1 cellular context compared by ENCODE assay signal in the genomic region with DNA sequence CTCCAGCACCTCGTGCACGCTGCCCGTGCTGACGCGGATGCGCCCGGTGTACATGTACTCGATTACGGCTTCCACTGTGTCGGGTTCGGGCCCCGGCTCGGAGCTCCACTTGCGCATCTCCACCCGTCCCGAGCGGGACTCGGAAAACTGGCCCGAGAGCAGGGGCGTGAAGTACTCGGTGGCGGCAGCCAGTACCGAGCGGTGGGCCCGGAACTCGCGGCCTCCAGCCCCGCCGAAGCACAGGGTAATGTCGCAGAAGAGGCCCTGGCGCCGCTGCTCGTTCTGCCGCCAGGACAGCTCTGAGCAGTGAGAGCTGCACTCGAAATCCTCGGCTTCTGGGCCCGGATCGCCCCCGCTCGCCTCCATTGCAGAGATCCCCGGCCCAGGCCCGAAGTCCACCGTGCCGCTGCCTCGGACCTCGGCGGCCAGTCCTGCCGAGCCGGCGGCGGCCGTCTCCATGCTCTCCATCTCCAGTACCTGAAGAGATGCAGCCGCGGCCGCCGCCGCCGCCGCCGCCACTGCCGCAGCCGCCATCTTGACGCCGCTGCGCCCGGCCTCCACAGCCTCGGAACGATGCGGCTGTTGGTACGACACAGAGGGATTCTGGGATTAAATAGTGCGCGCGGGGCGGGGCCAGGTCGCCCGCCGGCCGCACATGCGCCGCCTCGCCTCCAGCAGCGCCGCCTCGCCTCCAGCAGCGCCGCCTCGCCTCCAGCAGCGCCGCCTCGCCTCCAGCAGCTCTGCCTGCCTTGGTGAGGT.
A peak's percentile ranks its signal among the peaks of the same experiment; 100 is the strongest.
TF ChIP-seq lines count a peak whose summit lies in the region.

A gene with protein sequence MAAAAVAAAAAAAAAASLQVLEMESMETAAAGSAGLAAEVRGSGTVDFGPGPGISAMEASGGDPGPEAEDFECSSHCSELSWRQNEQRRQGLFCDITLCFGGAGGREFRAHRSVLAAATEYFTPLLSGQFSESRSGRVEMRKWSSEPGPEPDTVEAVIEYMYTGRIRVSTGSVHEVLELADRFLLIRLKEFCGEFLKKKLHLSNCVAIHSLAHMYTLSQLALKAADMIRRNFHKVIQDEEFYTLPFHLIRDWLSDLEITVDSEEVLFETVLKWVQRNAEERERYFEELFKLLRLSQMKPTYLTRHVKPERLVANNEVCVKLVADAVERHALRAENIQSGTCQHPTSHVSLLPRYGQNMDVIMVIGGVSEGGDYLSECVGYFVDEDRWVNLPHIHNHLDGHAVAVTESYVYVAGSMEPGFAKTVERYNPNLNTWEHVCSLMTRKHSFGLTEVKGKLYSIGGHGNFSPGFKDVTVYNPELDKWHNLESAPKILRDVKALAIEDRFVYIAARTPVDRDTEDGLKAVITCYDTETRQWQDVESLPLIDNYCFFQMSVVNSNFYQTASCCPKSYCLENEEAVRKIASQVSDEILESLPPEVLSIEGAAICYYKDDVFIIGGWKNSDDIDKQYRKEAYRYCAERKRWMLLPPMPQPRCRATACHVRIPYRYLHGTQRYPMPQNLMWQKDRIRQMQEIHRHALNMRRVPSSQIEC (minus strand): TSS at position 587 of the 759 bp plus-strand sequence. CDS start 53 bp downstream, at position 534.

TF ChIP-seq in HepG2, 621 proteins besides CTCF, POLR2A, EP300 and RAD21 (continued from another document):
- no peak for TF ChIP-seq FOXA1 (IDR thresholded peaks at IDR 0.05)
- no peak for TF ChIP-seq FOXA1 (CRISPR knock-in tag; IDR thresholded peaks at IDR 0.05)
- no peak for TF ChIP-seq SOX6 (IDR thresholded peaks at IDR 0.05)
- TF ChIP-seq SOX6 (CRISPR knock-in tag; IDR thresholded peaks at IDR 0.05) = peak; percentile 53
- peak; percentile 86; the same call in 1 of the 2 replicates for TF ChIP-seq ZNF138 (CRISPR knock-in tag; IDR thresholded peaks at IDR 0.05; ENCODE audit: low read depth)
- peak; percentile 83; the same call in 1 of the 2 replicates for TF ChIP-seq ZNF124 (CRISPR knock-in tag; IDR thresholded peaks at IDR 0.05)
- peak; percentile 60; the same call in 1 of the 2 replicates for TF ChIP-seq ZNF432 (CRISPR knock-in tag; IDR thresholded peaks at IDR 0.05; ENCODE audit: borderline replicate concordance)
- TF ChIP-seq, protein P1, sequence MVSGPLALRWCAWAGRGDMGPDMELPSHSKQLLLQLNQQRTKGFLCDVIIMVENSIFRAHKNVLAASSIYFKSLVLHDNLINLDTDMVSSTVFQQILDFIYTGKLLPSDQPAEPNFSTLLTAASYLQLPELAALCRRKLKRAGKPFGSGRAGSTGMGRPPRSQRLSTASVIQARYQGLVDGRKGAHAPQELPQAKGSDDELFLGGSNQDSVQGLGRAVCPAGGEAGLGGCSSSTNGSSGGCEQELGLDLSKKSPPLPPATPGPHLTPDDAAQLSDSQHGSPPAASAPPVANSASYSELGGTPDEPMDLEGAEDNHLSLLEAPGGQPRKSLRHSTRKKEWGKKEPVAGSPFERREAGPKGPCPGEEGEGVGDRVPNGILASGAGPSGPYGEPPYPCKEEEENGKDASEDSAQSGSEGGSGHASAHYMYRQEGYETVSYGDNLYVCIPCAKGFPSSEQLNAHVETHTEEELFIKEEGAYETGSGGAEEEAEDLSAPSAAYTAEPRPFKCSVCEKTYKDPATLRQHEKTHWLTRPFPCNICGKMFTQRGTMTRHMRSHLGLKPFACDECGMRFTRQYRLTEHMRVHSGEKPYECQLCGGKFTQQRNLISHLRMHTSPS (CRISPR knock-in tag; IDR thresholded peaks at IDR 0.05; ENCODE audit: low read depth) = no peak
- TF ChIP-seq, protein P2, sequence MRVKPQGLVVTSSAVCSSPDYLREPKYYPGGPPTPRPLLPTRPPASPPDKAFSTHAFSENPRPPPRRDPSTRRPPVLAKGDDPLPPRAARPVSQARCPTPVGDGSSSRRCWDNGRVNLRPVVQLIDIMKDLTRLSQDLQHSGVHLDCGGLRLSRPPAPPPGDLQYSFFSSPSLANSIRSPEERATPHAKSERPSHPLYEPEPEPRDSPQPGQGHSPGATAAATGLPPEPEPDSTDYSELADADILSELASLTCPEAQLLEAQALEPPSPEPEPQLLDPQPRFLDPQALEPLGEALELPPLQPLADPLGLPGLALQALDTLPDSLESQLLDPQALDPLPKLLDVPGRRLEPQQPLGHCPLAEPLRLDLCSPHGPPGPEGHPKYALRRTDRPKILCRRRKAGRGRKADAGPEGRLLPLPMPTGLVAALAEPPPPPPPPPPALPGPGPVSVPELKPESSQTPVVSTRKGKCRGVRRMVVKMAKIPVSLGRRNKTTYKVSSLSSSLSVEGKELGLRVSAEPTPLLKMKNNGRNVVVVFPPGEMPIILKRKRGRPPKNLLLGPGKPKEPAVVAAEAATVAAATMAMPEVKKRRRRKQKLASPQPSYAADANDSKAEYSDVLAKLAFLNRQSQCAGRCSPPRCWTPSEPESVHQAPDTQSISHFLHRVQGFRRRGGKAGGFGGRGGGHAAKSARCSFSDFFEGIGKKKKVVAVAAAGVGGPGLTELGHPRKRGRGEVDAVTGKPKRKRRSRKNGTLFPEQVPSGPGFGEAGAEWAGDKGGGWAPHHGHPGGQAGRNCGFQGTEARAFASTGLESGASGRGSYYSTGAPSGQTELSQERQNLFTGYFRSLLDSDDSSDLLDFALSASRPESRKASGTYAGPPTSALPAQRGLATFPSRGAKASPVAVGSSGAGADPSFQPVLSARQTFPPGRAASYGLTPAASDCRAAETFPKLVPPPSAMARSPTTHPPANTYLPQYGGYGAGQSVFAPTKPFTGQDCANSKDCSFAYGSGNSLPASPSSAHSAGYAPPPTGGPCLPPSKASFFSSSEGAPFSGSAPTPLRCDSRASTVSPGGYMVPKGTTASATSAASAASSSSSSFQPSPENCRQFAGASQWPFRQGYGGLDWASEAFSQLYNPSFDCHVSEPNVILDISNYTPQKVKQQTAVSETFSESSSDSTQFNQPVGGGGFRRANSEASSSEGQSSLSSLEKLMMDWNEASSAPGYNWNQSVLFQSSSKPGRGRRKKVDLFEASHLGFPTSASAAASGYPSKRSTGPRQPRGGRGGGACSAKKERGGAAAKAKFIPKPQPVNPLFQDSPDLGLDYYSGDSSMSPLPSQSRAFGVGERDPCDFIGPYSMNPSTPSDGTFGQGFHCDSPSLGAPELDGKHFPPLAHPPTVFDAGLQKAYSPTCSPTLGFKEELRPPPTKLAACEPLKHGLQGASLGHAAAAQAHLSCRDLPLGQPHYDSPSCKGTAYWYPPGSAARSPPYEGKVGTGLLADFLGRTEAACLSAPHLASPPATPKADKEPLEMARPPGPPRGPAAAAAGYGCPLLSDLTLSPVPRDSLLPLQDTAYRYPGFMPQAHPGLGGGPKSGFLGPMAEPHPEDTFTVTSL (CRISPR knock-in tag; IDR thresholded peaks at IDR 0.05; ENCODE audit: borderline replicate concordance) = no peak
- peak; percentile 50; the same call in 1 of the 2 replicates for TF ChIP-seq ZNF629 (CRISPR knock-in tag; conservative IDR thresholded peaks at IDR 0.05)
- TF ChIP-seq ZNF121 (CRISPR knock-in tag; IDR thresholded peaks at IDR 0.05) = peak; percentile 60; the same call in 1 of the 2 replicates
- peak; percentile 70 for TF ChIP-seq AGO2 (optimal IDR thresholded peaks at IDR 0.05; ENCODE audit: low read depth, low read length)
- no peak; the same call in 1 of the 2 replicates for TF ChIP-seq ZNF878 (CRISPR knock-in tag; IDR thresholded peaks at IDR 0.05)
- no peak for TF ChIP-seq ZNF24 (IDR thresholded peaks at IDR 0.05)
- TF ChIP-seq ATRX (CRISPR knock-in tag; IDR thresholded peaks at IDR 0.05; ENCODE audit: borderline replicate concordance) = no peak
- TF ChIP-seq ZNF775 (CRISPR knock-in tag; IDR thresholded peaks at IDR 0.05; ENCODE audit: borderline replicate concordance) = 0 out of 2 replicates have a peak, but pooled peaks have one; percentile 19
- peak; percentile 98 for TF ChIP-seq YY1 (IDR thresholded peaks at IDR 0.05; ENCODE audit: insufficient read depth, insufficient replicate concordance, low read depth, low read length)
- no peak for TF ChIP-seq ZFP1 (CRISPR knock-in tag; IDR thresholded peaks at IDR 0.05)
- TF ChIP-seq ZNF326 (CRISPR knock-in tag; IDR thresholded peaks at IDR 0.05; ENCODE audit: borderline replicate concordance) = no peak
- 0 out of 2 replicates have a peak, but pooled peaks have one; percentile 40 for TF ChIP-seq ZNF44 (CRISPR knock-in tag; IDR thresholded peaks at IDR 0.05)
- TF ChIP-seq TBL1XR1 (IDR thresholded peaks at IDR 0.05; ENCODE audit: borderline replicate concordance, low read length, partially characterized antibody) = no peak
- peak; percentile 76 for TF ChIP-seq ARNT2 (CRISPR knock-in tag; IDR thresholded peaks at IDR 0.05; ENCODE audit: low read depth)
- TF ChIP-seq SMARCC2 (IDR thresholded peaks at IDR 0.05) = no peak
- no peak for TF ChIP-seq SATB2 (CRISPR knock-in tag; IDR thresholded peaks at IDR 0.05)
- no peak for TF ChIP-seq CC2D1A (CRISPR knock-in tag; IDR thresholded peaks at IDR 0.05)
- TF ChIP-seq ZFP36 (IDR thresholded peaks at IDR 0.05; ENCODE audit: borderline replicate concordance, low read depth, low read length, partially characterized antibody) = no peak
- TF ChIP-seq, protein P3, sequence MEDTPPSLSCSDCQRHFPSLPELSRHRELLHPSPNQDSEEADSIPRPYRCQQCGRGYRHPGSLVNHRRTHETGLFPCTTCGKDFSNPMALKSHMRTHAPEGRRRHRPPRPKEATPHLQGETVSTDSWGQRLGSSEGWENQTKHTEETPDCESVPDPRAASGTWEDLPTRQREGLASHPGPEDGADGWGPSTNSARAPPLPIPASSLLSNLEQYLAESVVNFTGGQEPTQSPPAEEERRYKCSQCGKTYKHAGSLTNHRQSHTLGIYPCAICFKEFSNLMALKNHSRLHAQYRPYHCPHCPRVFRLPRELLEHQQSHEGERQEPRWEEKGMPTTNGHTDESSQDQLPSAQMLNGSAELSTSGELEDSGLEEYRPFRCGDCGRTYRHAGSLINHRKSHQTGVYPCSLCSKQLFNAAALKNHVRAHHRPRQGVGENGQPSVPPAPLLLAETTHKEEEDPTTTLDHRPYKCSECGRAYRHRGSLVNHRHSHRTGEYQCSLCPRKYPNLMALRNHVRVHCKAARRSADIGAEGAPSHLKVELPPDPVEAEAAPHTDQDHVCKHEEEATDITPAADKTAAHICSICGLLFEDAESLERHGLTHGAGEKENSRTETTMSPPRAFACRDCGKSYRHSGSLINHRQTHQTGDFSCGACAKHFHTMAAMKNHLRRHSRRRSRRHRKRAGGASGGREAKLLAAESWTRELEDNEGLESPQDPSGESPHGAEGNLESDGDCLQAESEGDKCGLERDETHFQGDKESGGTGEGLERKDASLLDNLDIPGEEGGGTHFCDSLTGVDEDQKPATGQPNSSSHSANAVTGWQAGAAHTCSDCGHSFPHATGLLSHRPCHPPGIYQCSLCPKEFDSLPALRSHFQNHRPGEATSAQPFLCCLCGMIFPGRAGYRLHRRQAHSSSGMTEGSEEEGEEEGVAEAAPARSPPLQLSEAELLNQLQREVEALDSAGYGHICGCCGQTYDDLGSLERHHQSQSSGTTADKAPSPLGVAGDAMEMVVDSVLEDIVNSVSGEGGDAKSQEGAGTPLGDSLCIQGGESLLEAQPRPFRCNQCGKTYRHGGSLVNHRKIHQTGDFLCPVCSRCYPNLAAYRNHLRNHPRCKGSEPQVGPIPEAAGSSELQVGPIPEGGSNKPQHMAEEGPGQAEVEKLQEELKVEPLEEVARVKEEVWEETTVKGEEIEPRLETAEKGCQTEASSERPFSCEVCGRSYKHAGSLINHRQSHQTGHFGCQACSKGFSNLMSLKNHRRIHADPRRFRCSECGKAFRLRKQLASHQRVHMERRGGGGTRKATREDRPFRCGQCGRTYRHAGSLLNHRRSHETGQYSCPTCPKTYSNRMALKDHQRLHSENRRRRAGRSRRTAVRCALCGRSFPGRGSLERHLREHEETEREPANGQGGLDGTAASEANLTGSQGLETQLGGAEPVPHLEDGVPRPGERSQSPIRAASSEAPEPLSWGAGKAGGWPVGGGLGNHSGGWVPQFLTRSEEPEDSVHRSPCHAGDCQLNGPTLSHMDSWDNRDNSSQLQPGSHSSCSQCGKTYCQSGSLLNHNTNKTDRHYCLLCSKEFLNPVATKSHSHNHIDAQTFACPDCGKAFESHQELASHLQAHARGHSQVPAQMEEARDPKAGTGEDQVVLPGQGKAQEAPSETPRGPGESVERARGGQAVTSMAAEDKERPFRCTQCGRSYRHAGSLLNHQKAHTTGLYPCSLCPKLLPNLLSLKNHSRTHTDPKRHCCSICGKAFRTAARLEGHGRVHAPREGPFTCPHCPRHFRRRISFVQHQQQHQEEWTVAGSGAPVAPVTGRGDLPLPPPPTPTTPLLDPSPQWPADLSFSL (CRISPR knock-in tag; IDR thresholded peaks at IDR 0.05) = no peak
- TF ChIP-seq ZNF598 (CRISPR knock-in tag; IDR thresholded peaks at IDR 0.05; ENCODE audit: borderline replicate concordance) = peak; percentile 94; the same call in 1 of the 2 replicates
- peak; percentile 56; the same call in 1 of the 2 replicates for TF ChIP-seq ZNF205 (CRISPR knock-in tag; IDR thresholded peaks at IDR 0.05)
- TF ChIP-seq U2AF2 (IDR thresholded peaks at IDR 0.05; ENCODE audit: low read depth, low read length) = no peak
- no peak for TF ChIP-seq TCF12 (IDR thresholded peaks at IDR 0.05)
- no peak for TF ChIP-seq TCF12 (CRISPR knock-in tag; IDR thresholded peaks at IDR 0.05)
- TF ChIP-seq, protein P4, sequence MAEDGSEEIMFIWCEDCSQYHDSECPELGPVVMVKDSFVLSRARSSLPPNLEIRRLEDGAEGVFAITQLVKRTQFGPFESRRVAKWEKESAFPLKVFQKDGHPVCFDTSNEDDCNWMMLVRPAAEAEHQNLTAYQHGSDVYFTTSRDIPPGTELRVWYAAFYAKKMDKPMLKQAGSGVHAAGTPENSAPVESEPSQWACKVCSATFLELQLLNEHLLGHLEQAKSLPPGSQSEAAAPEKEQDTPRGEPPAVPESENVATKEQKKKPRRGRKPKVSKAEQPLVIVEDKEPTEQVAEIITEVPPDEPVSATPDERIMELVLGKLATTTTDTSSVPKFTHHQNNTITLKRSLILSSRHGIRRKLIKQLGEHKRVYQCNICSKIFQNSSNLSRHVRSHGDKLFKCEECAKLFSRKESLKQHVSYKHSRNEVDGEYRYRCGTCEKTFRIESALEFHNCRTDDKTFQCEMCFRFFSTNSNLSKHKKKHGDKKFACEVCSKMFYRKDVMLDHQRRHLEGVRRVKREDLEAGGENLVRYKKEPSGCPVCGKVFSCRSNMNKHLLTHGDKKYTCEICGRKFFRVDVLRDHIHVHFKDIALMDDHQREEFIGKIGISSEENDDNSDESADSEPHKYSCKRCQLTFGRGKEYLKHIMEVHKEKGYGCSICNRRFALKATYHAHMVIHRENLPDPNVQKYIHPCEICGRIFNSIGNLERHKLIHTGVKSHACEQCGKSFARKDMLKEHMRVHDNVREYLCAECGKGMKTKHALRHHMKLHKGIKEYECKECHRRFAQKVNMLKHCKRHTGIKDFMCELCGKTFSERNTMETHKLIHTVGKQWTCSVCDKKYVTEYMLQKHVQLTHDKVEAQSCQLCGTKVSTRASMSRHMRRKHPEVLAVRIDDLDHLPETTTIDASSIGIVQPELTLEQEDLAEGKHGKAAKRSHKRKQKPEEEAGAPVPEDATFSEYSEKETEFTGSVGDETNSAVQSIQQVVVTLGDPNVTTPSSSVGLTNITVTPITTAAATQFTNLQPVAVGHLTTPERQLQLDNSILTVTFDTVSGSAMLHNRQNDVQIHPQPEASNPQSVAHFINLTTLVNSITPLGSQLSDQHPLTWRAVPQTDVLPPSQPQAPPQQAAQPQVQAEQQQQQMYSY (CRISPR knock-in tag; IDR thresholded peaks at IDR 0.05) = no peak
- peak; percentile 37; the same call in 1 of the 2 replicates for TF ChIP-seq ZNF230 (CRISPR knock-in tag; IDR thresholded peaks at IDR 0.05)
- TF ChIP-seq NR1H2 (CRISPR knock-in tag; IDR thresholded peaks at IDR 0.05; ENCODE audit: borderline replicate concordance, low read depth) = peak; percentile 57; the same call in 1 of the 2 replicates
- peak; percentile 87 for TF ChIP-seq HOXA5 (CRISPR knock-in tag; IDR thresholded peaks at IDR 0.05)
- no peak for TF ChIP-seq HDAC2 (CRISPR knock-in tag; IDR thresholded peaks at IDR 0.05)
- TF ChIP-seq ZNF331 (CRISPR knock-in tag; IDR thresholded peaks at IDR 0.05) = 0 out of 2 replicates have a peak, but pooled peaks have one; percentile 77
- TF ChIP-seq TBX2 (CRISPR knock-in tag; IDR thresholded peaks at IDR 0.05; ENCODE audit: borderline replicate concordance) = no peak; the same call in none of the 2 replicates
TF ChIP-seq in HepG2: peak in this region for 329.
